30 cellular contexts compared by ENCODE assay signal in genomic region chr14:67172056-67172455, GRCh38. TPM values are rescaled to one million over a fixed set of nuclear protein-coding genes. Genes with fewer than 3 reads are reported as not detected.
"Had no signal": no experiment of that assay in that cellular context is flagged by ENCODE, and none has a peak within 500 bp of the region (broad histone marks: within the 10 kb centered on the region; RNA-seq: fewer than 3 reads in every experiment).

No MANE protein-coding gene starts in this region.

- H3K9me3 ChIP-seq: right lobe of liver, thyroid gland, vagina had no signal

- H3K27me3 ChIP-seq: ovary, right lobe of liver, sigmoid colon, stomach, thyroid gland, tibial nerve, upper lobe of left lung, vagina had no signal

- H3K79me2 ChIP-seq: parathyroid adenoma had no signal

- H3K36me3 ChIP-seq: ovary, sigmoid colon, thyroid gland had no signal

- H3K4me3 Mint-ChIP-seq: naive thymus-derived CD8-positive, alpha-beta T cell; natural killer cell treated with Interleukin-12 subunit alpha and Interleukin-12 subunit beta and Interleukin-15 and Interleukin-18, amount 100 ng/mL, for 72 hours; stimulated activated effector memory CD8-positive, alpha-beta T cell treated with anti-CD3 and anti-CD28 coated beads, Interleukin-12 subunit alpha, Interleukin-12 subunit beta, amount 100 ng/mL, for 72 hours; stimulated activated naive B cell treated with anti-CD40 and anti-IgM and Interleukin-4, amounts not matched to agents 10 μg/mL and 1 μg/mL and 100 μg/mL, for 72 hours; stimulated activated naive CD8-positive, alpha-beta T cell treated with anti-CD3 and anti-CD28 coated beads, Interleukin-15, Interleukin-2, amounts not matched to agents 100 ng/mL and 50 ng/mL, for 24 hours had no signal

- DNase-seq: naive thymus-derived CD8-positive, alpha-beta T cell; occipital lobe; ovary; posterior cingulate gyrus; psoas muscle; right cardiac atrium; right lobe of liver; sigmoid colon; small intestine; stimulated activated CD4-positive, alpha-beta T cell treated with anti-CD3 and anti-CD28 coated beads, Interleukin-15, amount 100 ng/mL, for 24 hours; stimulated activated CD4-positive, alpha-beta T cell treated with anti-CD3 and anti-CD28 coated beads, Interleukin-2, amount 100 ng/mL, for 24 hours; stimulated activated CD4-positive, alpha-beta T cell treated with anti-CD3 and anti-CD28 coated beads, Interleukin-2, amount 100 ng/mL, for 48 hours; stimulated activated CD4-positive, alpha-beta T cell treated with anti-CD3 and anti-CD28 coated beads, Interleukin-4, amount 100 ng/mL, for 24 hours; stimulated activated naive B cell treated with anti-CD40 and anti-IgM and Interleukin-4, amounts not matched to agents 10 μg/mL and 1 μg/mL and 100 μg/mL, for 72 hours; stimulated activated naive CD4-positive, alpha-beta T cell treated with Interleukin-2 at 50 U/mL for 16 hours; stomach; thyroid gland; trophoblast cell had no signal

- H3K4me3 ChIP-seq: ovary, psoas muscle, right lobe of liver, sigmoid colon, stomach, thoracic aorta, thyroid gland, tibial nerve, upper lobe of left lung, vagina had no signal

- H3K36me3 Mint-ChIP-seq: stimulated activated effector memory CD8-positive, alpha-beta T cell treated with anti-CD3 and anti-CD28 coated beads, Interleukin-12 subunit alpha, Interleukin-12 subunit beta, amount 100 ng/mL, for 72 hours had no signal

- FAIRE-seq: small intestine had no signal

- H2AFZ ChIP-seq: parathyroid adenoma had no signal

- H3K9ac ChIP-seq: parathyroid adenoma had no signal

- H3K27ac ChIP-seq: ovary, parathyroid adenoma, psoas muscle, right lobe of liver, sigmoid colon, stomach, thoracic aorta, thyroid gland, tibial nerve, upper lobe of left lung, vagina had no signal

- H3K27me3 Mint-ChIP-seq: naive thymus-derived CD8-positive, alpha-beta T cell; progenitor cell of endocrine pancreas; stimulated activated naive B cell treated with anti-CD40 and anti-IgM and Interleukin-4, amounts not matched to agents 10 μg/mL and 1 μg/mL and 100 μg/mL, for 72 hours; stimulated activated naive CD8-positive, alpha-beta T cell treated with anti-CD3 and anti-CD28 coated beads, Interleukin-15, Interleukin-2, amounts not matched to agents 100 ng/mL and 50 ng/mL, for 24 hours had no signal

- ATAC-seq: naive thymus-derived CD8-positive, alpha-beta T cell; natural killer cell treated with Interleukin-12 subunit alpha and Interleukin-12 subunit beta and Interleukin-15 and Interleukin-18, amount 100 ng/mL, for 72 hours; psoas muscle; right cardiac atrium; stimulated activated effector memory CD8-positive, alpha-beta T cell treated with anti-CD3 and anti-CD28 coated beads, Interleukin-12 subunit alpha, Interleukin-12 subunit beta, amount 100 ng/mL, for 72 hours; stimulated activated naive B cell treated with anti-CD40 and anti-IgM and Interleukin-4, amounts not matched to agents 10 μg/mL and 1 μg/mL and 100 μg/mL, for 72 hours had no signal

- H3K4me1 Mint-ChIP-seq: naive thymus-derived CD8-positive, alpha-beta T cell; stimulated activated effector memory CD8-positive, alpha-beta T cell treated with anti-CD3 and anti-CD28 coated beads, Interleukin-12 subunit alpha, Interleukin-12 subunit beta, amount 100 ng/mL, for 72 hours; stimulated activated naive B cell treated with anti-CD40 and anti-IgM and Interleukin-4, amounts not matched to agents 10 μg/mL and 1 μg/mL and 100 μg/mL, for 72 hours had no signal

- H3K4me1 ChIP-seq: parathyroid adenoma, psoas muscle, right lobe of liver, sigmoid colon, stomach, tibial nerve, upper lobe of left lung, vagina had no signal

- H3K27ac Mint-ChIP-seq: naive thymus-derived CD8-positive, alpha-beta T cell; natural killer cell treated with Interleukin-12 subunit alpha and Interleukin-12 subunit beta and Interleukin-15 and Interleukin-18, amount 100 ng/mL, for 72 hours; stimulated activated effector memory CD8-positive, alpha-beta T cell treated with anti-CD3 and anti-CD28 coated beads, Interleukin-12 subunit alpha, Interleukin-12 subunit beta, amount 100 ng/mL, for 72 hours; stimulated activated naive B cell treated with anti-CD40 and anti-IgM and Interleukin-4, amounts not matched to agents 10 μg/mL and 1 μg/mL and 100 μg/mL, for 72 hours; stimulated activated naive CD8-positive, alpha-beta T cell treated with anti-CD3 and anti-CD28 coated beads, Interleukin-15, Interleukin-2, amounts not matched to agents 100 ng/mL and 50 ng/mL, for 24 hours had no signal

RNA-seq across cellular contexts. Expression of gene GARIN2, which starts 17.2 kb away (rescaled TPM):
- total RNA-seq: naive thymus-derived CD8-positive, alpha-beta T cell; natural killer cell treated with Interleukin-12 subunit alpha and Interleukin-12 subunit beta and Interleukin-15 and Interleukin-18, amount 100 ng/mL, for 72 hours; osteoblast; psoas muscle; sigmoid colon; skeletal muscle tissue; stomach; subcutaneous adipose tissue; thyroid gland; tibial nerve; vagina had no signal
- polyA plus RNA-seq: psoas muscle, right cardiac atrium, stomach had no signal
